In genomic region chr17:38874505-38875419, GRCh38 we compare ENCODE assay signal across 2 cellular contexts.
TF ChIP-seq lines count a peak whose summit lies in the region.

No MANE protein-coding gene starts in this region.

TF ChIP-seq in SK-N-SH, 30 proteins besides CTCF, POLR2A, EP300 and RAD21 (continued from another document):
- TF ChIP-seq, protein P1, sequence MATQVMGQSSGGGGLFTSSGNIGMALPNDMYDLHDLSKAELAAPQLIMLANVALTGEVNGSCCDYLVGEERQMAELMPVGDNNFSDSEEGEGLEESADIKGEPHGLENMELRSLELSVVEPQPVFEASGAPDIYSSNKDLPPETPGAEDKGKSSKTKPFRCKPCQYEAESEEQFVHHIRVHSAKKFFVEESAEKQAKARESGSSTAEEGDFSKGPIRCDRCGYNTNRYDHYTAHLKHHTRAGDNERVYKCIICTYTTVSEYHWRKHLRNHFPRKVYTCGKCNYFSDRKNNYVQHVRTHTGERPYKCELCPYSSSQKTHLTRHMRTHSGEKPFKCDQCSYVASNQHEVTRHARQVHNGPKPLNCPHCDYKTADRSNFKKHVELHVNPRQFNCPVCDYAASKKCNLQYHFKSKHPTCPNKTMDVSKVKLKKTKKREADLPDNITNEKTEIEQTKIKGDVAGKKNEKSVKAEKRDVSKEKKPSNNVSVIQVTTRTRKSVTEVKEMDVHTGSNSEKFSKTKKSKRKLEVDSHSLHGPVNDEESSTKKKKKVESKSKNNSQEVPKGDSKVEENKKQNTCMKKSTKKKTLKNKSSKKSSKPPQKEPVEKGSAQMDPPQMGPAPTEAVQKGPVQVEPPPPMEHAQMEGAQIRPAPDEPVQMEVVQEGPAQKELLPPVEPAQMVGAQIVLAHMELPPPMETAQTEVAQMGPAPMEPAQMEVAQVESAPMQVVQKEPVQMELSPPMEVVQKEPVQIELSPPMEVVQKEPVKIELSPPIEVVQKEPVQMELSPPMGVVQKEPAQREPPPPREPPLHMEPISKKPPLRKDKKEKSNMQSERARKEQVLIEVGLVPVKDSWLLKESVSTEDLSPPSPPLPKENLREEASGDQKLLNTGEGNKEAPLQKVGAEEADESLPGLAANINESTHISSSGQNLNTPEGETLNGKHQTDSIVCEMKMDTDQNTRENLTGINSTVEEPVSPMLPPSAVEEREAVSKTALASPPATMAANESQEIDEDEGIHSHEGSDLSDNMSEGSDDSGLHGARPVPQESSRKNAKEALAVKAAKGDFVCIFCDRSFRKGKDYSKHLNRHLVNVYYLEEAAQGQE (IDR thresholded peaks at IDR 0.05; ENCODE audit: low read depth, low read length), result no peak

TF ChIP-seq in SK-N-SH treated with all-trans-retinoic acid at 6 μM for 48 hours, 23 proteins besides CTCF, POLR2A, EP300 and RAD21 (continued from another document):
- TF ChIP-seq CSRNP3 (CRISPR knock-in tag; IDR thresholded peaks at IDR 0.05) (no peak), SNAI2 (CRISPR knock-in tag; IDR thresholded peaks at IDR 0.05) (no peak), ZNF70 (CRISPR knock-in tag; IDR thresholded peaks at IDR 0.05) (no peak), RARB (CRISPR knock-in tag; IDR thresholded peaks at IDR 0.05) (no peak), CSDC2 (CRISPR knock-in tag; IDR thresholded peaks at IDR 0.05) (no peak)
